ENCODE assay signal across 13 cellular contexts in the genomic region with DNA sequence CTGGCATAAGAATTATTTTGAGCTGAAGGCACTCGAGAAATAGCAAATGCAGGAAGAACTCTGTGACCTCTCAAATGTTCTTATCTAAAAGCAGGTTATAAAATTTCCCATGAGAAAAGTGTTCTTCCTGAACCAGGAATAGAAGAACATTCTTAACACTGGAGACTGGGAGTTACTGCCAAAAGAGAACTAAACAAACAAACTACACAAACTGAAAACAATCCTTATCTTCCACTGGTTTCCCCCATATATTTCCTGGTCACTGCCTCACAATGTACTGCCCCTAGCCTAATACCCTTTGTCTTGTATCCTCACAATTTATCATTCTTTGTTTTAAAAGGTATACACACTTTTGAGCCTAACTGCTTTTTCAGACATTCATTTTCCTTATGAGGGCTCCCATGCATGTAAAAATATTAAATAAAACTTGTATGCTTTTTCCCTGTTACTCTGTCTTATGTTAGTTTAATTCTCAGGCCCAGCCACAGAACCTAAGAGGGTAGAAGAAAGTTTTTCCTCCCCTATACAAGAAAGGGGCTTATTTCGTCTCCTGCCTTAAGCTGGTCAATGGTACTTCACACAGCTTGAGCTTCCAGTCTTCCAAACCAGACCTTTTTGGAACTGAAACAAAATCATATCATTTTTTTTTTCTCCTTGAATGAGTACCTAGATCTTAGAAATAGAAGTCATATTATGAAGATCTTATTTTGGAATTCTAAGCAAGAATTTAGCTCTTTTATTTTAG.
DNase-seq lines count a peak whose midpoint lies in the region; ATAC-seq, FAIRE-seq and TF ChIP-seq lines count a peak whose summit lies in the region.
"Had no signal": no experiment of that assay in that cellular context is flagged by ENCODE, and none has a peak within 500 bp of the region (broad histone marks: within the 10 kb centered on the region; RNA-seq: fewer than 3 reads in every experiment).

No MANE protein-coding gene starts in this region.

- ATAC-seq in HG02759 (IDR thresholded peaks at IDR 0.05; ENCODE audit: unreplicated experiment) (peak; percentile 35), HG03571 (IDR thresholded peaks at IDR 0.05; ENCODE audit: unreplicated experiment) (peak; percentile 19), pancreas (peak; percentile 67 to 97 (median 86))
- ATAC-seq in activated CD4-positive, CD25-positive, alpha-beta regulatory T cell treated with anti-CD3 and anti-CD28 coated beads, Interleukin-2, amount 50 U/mL, for 24 hours: no peak
- ATAC-seq: left cardiac atrium had no signal

- no peak overlapping the region for H3K4me3 ChIP-seq in pancreas
- H3K4me3 ChIP-seq: SK-N-MC had no signal

- FAIRE-seq in pancreas (lab: Jason Lieb, UNC): no peak

- no peaks in the 10 kb centered on the region for H3K36me3 ChIP-seq in pancreas

- DNase-seq in SIG-M5 treated with dmso at 0.1 percent for 504 hours (lab: John Stamatoyannopoulos, UW; ENCODE audit: unreplicated experiment) (peak; percentile 41), SIG-M5 (lab: John Stamatoyannopoulos, UW) (no peak), pancreas (no peak), GM10266 (ENCODE audit: extremely low spot score) (no peak), HPDE6-E6E7 (ENCODE audit: extremely low spot score) (no peak)
- DNase-seq: GOT3, left cardiac atrium, trophoblast cell had no signal

- no peaks in the 10 kb centered on the region for H3K27me3 ChIP-seq in pancreas

- H3K9me3 ChIP-seq in pancreas: no peaks in the 10 kb centered on the region

- H3K27ac ChIP-seq in pancreas: peak overlapping the region in 2 of 4 donors; percentile 66 to 71
- H3K27ac ChIP-seq: 22Rv1, SK-N-MC had no signal

- peaks cover 0 to 5% (median 0%) of the 10 kb centered on the region in 3 donors for H3K4me1 ChIP-seq in pancreas

- WGBS in pancreas, 2 donors: 48 to 49% methylated on average over 2 of the region's 2 CpGs

- intact Hi-C loops in pancreas (cut with DNase I): no loop called here

- no peak for TF ChIP-seq CTCF in pancreas (IDR thresholded peaks at IDR 0.05)
- TF ChIP-seq CTCF in GM10266 (IDR thresholded peaks at IDR 0.05; ENCODE audit: control insufficient read depth, insufficient read depth, low read depth, missing control alignments): no peak

Comparison
In these comparisons a context has a peak if more than half of its experiments do, and no peak if none do; other contexts are left out.
1. ATAC-seq: peak in HG02759 (single experiment), HG03571 (single experiment) and pancreas (4 of 4); none in activated CD4-positive, CD25-positive, alpha-beta regulatory T cell treated with anti-CD3 and anti-CD28 coated beads, Interleukin-2, amount 50 U/mL, for 24 hours (0 of 2).